Comparison of ENCODE assay signal across 1 cellular context in genomic region chr3:196975349-196975748, GRCh38.
A peak's percentile ranks its signal among the peaks of the same experiment; 100 is the strongest.
TF ChIP-seq lines count a peak whose summit lies in the region.

No MANE protein-coding gene starts in this region.

TF ChIP-seq in HepG2, 621 proteins besides CTCF, POLR2A, EP300 and RAD21:
- TF ChIP-seq CEBPG (CRISPR knock-in tag; IDR thresholded peaks at IDR 0.05) (no peak), SMARCE1 (IDR thresholded peaks at IDR 0.05; ENCODE audit: borderline replicate concordance) (no peak), IRF2 (CRISPR knock-in tag; IDR thresholded peaks at IDR 0.05) (no peak), ZUFSP (CRISPR knock-in tag; IDR thresholded peaks at IDR 0.05; ENCODE audit: borderline replicate concordance) (no peak), PCBP1 (IDR thresholded peaks at IDR 0.05; ENCODE audit: borderline replicate concordance, low read depth, low read length) (no peak), ZNF687 (CRISPR knock-in tag; IDR thresholded peaks at IDR 0.05) (peak; percentile 16; the same call in 1 of the 2 replicates), ZNF296 (CRISPR knock-in tag; conservative IDR thresholded peaks at IDR 0.05) (no peak), ZNF570 (CRISPR knock-in tag; IDR thresholded peaks at IDR 0.05; ENCODE audit: borderline replicate concordance) (no peak), ZNF350 (CRISPR knock-in tag; IDR thresholded peaks at IDR 0.05; ENCODE audit: borderline replicate concordance, low read depth) (no peak), ZNF510 (CRISPR knock-in tag; IDR thresholded peaks at IDR 0.05; ENCODE audit: low read depth) (no peak), ZNF768 (CRISPR knock-in tag; IDR thresholded peaks at IDR 0.05) (no peak), ZNF644 (CRISPR knock-in tag; IDR thresholded peaks at IDR 0.05; ENCODE audit: low read depth) (no peak), ZFY (CRISPR knock-in tag; IDR thresholded peaks at IDR 0.05) (peak; percentile 25; the same call in 1 of the 2 replicates), MTA3 (CRISPR knock-in tag; IDR thresholded peaks at IDR 0.05) (no peak), CC2D1A (CRISPR knock-in tag; IDR thresholded peaks at IDR 0.05) (no peak), ZNF770 (CRISPR knock-in tag; IDR thresholded peaks at IDR 0.05) (peak; percentile 95), POLR2G (IDR thresholded peaks at IDR 0.05; ENCODE audit: low read depth, low read length) (no peak), SP140L (CRISPR knock-in tag; IDR thresholded peaks at IDR 0.05; ENCODE audit: borderline replicate concordance) (no peak), PRDM4 (CRISPR knock-in tag; IDR thresholded peaks at IDR 0.05; ENCODE audit: borderline replicate concordance) (no peak), CENPX (CRISPR knock-in tag; IDR thresholded peaks at IDR 0.05) (no peak), ZNF720 (CRISPR knock-in tag; IDR thresholded peaks at IDR 0.05) (no peak), ZFP36L2 (CRISPR knock-in tag; IDR thresholded peaks at IDR 0.05) (no peak), ZNF3 (CRISPR knock-in tag; IDR thresholded peaks at IDR 0.05) (no peak)
